ENCODE assay signal across 11 cellular contexts in the genomic region with DNA sequence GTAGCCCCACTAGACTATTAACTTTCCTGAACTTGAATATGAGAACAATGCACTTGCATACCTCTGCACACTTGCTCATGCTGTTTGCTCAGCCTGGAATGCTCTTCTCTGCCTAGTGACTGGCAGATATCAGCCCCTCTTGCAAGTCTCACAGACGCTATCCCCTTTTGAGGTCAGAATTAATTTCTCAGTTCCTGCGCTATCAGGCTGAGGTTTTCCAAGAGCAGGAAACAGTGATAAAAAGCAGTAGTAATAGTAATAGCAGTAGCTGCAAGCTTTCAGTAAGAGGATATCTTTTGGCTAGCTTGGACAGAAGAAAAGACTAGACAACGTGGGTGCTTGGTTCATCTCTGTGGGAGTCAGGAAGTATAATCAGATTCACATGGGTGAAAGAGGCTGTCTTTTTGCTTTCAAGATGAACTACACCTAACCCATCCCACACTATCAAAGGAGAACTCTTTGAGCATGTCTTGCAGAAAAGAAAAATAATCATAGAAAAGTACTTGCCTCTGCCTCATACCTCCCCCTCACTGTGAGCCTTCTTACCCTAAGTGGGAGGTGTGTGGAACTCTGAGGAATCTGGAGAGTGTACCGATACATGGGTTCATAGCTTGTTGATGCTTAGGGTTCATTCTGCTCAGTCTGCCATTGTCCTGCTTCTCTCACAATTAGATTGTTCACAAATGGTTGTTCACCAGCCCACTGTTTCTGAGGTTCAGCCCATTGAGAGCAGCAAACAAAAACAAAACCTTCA. TPM values are rescaled to one million over a fixed set of nuclear protein-coding genes. Genes with fewer than 3 reads are reported as not detected.
A peak's percentile ranks its signal among the peaks of the same experiment; 100 is the strongest.
DNase-seq lines count a peak whose midpoint lies in the region; ATAC-seq lines count a peak whose summit lies in the region.
"Had no signal": no experiment of that assay in that cellular context is flagged by ENCODE, and none has a peak within 500 bp of the region (broad histone marks: within the 10 kb centered on the region; RNA-seq: fewer than 3 reads in every experiment).

No MANE protein-coding gene starts in this region.

- H3K27me3 Mint-ChIP-seq in activated CD4-positive, alpha-beta T cell treated with anti-CD3 and anti-CD28 coated beads, Interleukin-2, amount 10 ng/mL, durations not matched to agents 24 days and 14 days = no peaks in the 10 kb centered on the region
- no peaks in the 10 kb centered on the region for H3K27me3 Mint-ChIP-seq in T-helper 2 cell treated with Interferon-gamma antibody and Interleukin-4, amounts not matched to agents 5 μg/mL and 100 μg/mL, for 36 hours (ENCODE audit: low read depth)

- H3K27ac Mint-ChIP-seq in activated CD4-positive, alpha-beta T cell treated with anti-CD3 and anti-CD28 coated beads, Interleukin-2, amount 10 ng/mL, durations not matched to agents 24 days and 14 days = peak overlapping the region; percentile 14
- H3K27ac Mint-ChIP-seq in T-helper 2 cell treated with Interferon-gamma antibody and Interleukin-4, amounts not matched to agents 5 μg/mL and 100 μg/mL, for 36 hours = no peak overlapping the region

- ATAC-seq in HG02623 (IDR thresholded peaks at IDR 0.05; ENCODE audit: unreplicated experiment) (peak; percentile 55), HG03460 (IDR thresholded peaks at IDR 0.05; ENCODE audit: unreplicated experiment) (no peak)

- H3K9me3 Mint-ChIP-seq in activated CD4-positive, alpha-beta T cell treated with anti-CD3 and anti-CD28 coated beads, Interleukin-2, amount 10 ng/mL, durations not matched to agents 24 days and 14 days = no peaks in the 10 kb centered on the region
- no peaks in the 10 kb centered on the region for H3K9me3 Mint-ChIP-seq in T-helper 2 cell treated with Interferon-gamma antibody and Interleukin-4, amounts not matched to agents 5 μg/mL and 100 μg/mL, for 36 hours

- no peaks in the 10 kb centered on the region for H3K36me3 Mint-ChIP-seq in activated CD4-positive, alpha-beta T cell treated with anti-CD3 and anti-CD28 coated beads, Interleukin-2, amount 10 ng/mL, durations not matched to agents 24 days and 14 days (ENCODE audit: low read depth)
- no peaks in the 10 kb centered on the region for H3K36me3 Mint-ChIP-seq in T-helper 2 cell treated with Interferon-gamma antibody and Interleukin-4, amounts not matched to agents 5 μg/mL and 100 μg/mL, for 36 hours (ENCODE audit: low read depth)

- peaks cover 11% of the 10 kb centered on the region for H3K4me1 Mint-ChIP-seq in activated CD4-positive, alpha-beta T cell treated with anti-CD3 and anti-CD28 coated beads, Interleukin-2, amount 10 ng/mL, durations not matched to agents 24 days and 14 days
- peaks cover 9% of the 10 kb centered on the region for H3K4me1 Mint-ChIP-seq in T-helper 2 cell treated with Interferon-gamma antibody and Interleukin-4, amounts not matched to agents 5 μg/mL and 100 μg/mL, for 36 hours (ENCODE audit: low read depth)

- intact Hi-C loops in activated CD4-positive, alpha-beta T cell treated with anti-CD3 and anti-CD28 coated beads, Interleukin-2, amount 10 ng/mL, durations not matched to agents 24 days and 14 days (cut with micrococcal nuclease) = loop anchor here (10.0 kb wide), 2 partner anchors 76 to 384 kb away; a partner anchor contains a TSS

- H3K4me3 Mint-ChIP-seq in activated CD4-positive, alpha-beta T cell treated with anti-CD3 and anti-CD28 coated beads, Interleukin-2, amount 10 ng/mL, durations not matched to agents 24 days and 14 days = no peak overlapping the region
- H3K4me3 Mint-ChIP-seq in T-helper 2 cell treated with Interferon-gamma antibody and Interleukin-4, amounts not matched to agents 5 μg/mL and 100 μg/mL, for 36 hours = no peak overlapping the region

- DNase-seq in activated CD4-positive, alpha-beta T cell treated with anti-CD3 and anti-CD28 coated beads, Interleukin-2, amount 10 ng/mL, durations not matched to agents 24 days and 14 days = no peak
- DNase-seq in activated CD4-positive, alpha-beta T cell treated with anti-CD3 and anti-CD28 coated beads for 1 hour = no peak
- DNase-seq in T-helper 2 cell treated with Interferon-gamma antibody and Interleukin-4, amounts not matched to agents 5 μg/mL and 100 μg/mL, for 36 hours (ENCODE audit: low spot score) = peak; percentile 8
- DNase-seq in renal cortical epithelial cell (ENCODE audit: low read depth) (peak; percentile 28), D341Med (ENCODE audit: low spot score) (no peak), COLO829 (ENCODE audit: low spot score) (no peak)
- DNase-seq: activated CD8-positive, alpha-beta memory T cell treated with anti-CD3 and anti-CD28 coated beads, Interleukin-2, amount 50 U/mL, for 48 hours; NCI-H2029; substantia nigra had no signal

RNA-seq across cellular contexts. Expression of a gene that starts 11.3 kb away (rescaled TPM):
- total RNA-seq in activated CD4-positive, alpha-beta T cell treated with anti-CD3 and anti-CD28 coated beads, Interleukin-2, amount 10 ng/mL, durations not matched to agents 24 days and 14 days = 0.28 and 0.31 TPM in 2 replicates
- 0.05 TPM in 1 of 2 replicates, not detected in the other for total RNA-seq in renal cortical epithelial cell

Comparison
In these comparisons a context has a peak if more than half of its experiments do, and no peak if none do; other contexts are left out.
1. DNase-seq: peak in T-helper 2 cell treated with Interferon-gamma antibody and Interleukin-4, amounts not matched to agents 5 μg/mL and 100 μg/mL, for 36 hours (single experiment) and renal cortical epithelial cell (single experiment); none in activated CD4-positive, alpha-beta T cell treated with anti-CD3 and anti-CD28 coated beads, Interleukin-2, amount 10 ng/mL, durations not matched to agents 24 days and 14 days (single experiment), activated CD4-positive, alpha-beta T cell treated with anti-CD3 and anti-CD28 coated beads for 1 hour (single experiment), D341Med (single experiment) and COLO829 (single experiment).